32 cellular contexts compared by ENCODE assay signal in the genomic region with DNA sequence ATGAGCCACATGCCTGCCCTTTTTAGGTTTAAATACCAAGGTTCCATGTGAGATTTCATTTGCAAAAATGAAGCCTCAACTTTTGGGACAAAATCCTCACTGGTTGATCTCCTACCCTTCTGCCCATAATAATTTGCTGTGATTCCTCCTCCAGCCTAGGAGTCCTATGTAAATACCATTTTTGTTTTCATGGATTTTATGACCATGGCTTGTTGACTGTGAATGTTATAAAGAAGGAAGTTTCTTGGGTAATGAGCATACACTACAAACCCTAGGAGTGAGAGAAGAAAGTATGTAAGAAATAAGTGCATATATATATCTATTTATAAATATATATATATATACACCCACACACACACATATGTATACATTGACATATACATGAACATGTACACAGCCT. TPM values are rescaled to one million over a fixed set of nuclear protein-coding genes. Genes with fewer than 3 reads are reported as not detected.
"Had no signal": no experiment of that assay in that cellular context is flagged by ENCODE, and none has a peak within 500 bp of the region (broad histone marks: within the 10 kb centered on the region; RNA-seq: fewer than 3 reads in every experiment).

No MANE protein-coding gene starts in this region.

- H3K4me3 ChIP-seq: coronary artery, dorsolateral prefrontal cortex, esophagus squamous epithelium, gastrocnemius medialis, heart right ventricle, left lung, lower lobe of right lung had no signal

- H3K27ac ChIP-seq: coronary artery, dorsolateral prefrontal cortex, epithelial cell of prostate, esophagus squamous epithelium, gastrocnemius medialis, heart right ventricle, left lung, lower lobe of right lung had no signal

- H3K9me3 ChIP-seq: esophagus squamous epithelium, gastrocnemius medialis, heart right ventricle, left lung, lower lobe of right lung had no signal

- ATAC-seq: effector memory CD8-positive, alpha-beta T cell; esophagus mucosa; gastrocnemius medialis; heart right ventricle; left ventricle myocardium superior; naive thymus-derived CD4-positive, alpha-beta T cell had no signal

- H3K36me3 ChIP-seq: esophagus squamous epithelium, gastrocnemius medialis, heart right ventricle, left lung, lower lobe of right lung had no signal

- DNase-seq: dermis blood vessel endothelial cell; dorsolateral prefrontal cortex; effector CD4-positive, alpha-beta T cell; effector memory CD8-positive, alpha-beta T cell; endodermal cell; erythroblast; esophagus squamous epithelium; foreskin fibroblast; foreskin melanocyte; gastrocnemius medialis; glutamatergic neuron; head of caudate nucleus; heart right ventricle; hippocampal formation; immature natural killer cell; islet precursor cell; kidney; kidney glomerular epithelial cell; left lung; left ventricle myocardium superior; lower lobe of right lung; mesenchymal stem cell; naive thymus-derived CD4-positive, alpha-beta T cell had no signal

RNA-seq across cellular contexts. Expression of gene RLBP1, which starts 13.1 kb away (rescaled TPM):
- total RNA-seq: dermis blood vessel endothelial cell; endodermal cell; esophagus mucosa; esophagus squamous epithelium; gastrocnemius medialis; glomerular endothelial cell; heart right ventricle; kidney; left lung; left ventricle myocardium superior; lower leg skin; lower lobe of right lung; lung microvascular endothelial cell; mesenteric fat pad; mesothelial cell of epicardium; mucosa of gallbladder; naive thymus-derived CD4-positive, alpha-beta T cell had no signal
